1 cellular context compared by ENCODE assay signal in genomic region chr6:143098054-143098673, GRCh38.
TF ChIP-seq lines count a peak whose summit lies in the region.

No MANE protein-coding gene starts in this region.

TF ChIP-seq in GM12878, 131 proteins besides CTCF, POLR2A, EP300 and RAD21 (continued from another document and continues in another):
- TF ChIP-seq CREB1 (IDR thresholded peaks at IDR 0.05; ENCODE audit: low read depth) (peak; percentile 45; the same call in 1 of the 2 replicates), NFYA (IDR thresholded peaks at IDR 0.05; ENCODE audit: borderline replicate concordance, low read depth, low read length) (no peak), FOXK2 (IDR thresholded peaks at IDR 0.05) (no peak), HDAC6 (IDR thresholded peaks at IDR 0.05; ENCODE audit: unreplicated experiment) (no peak), ZNF207 (IDR thresholded peaks at IDR 0.05; ENCODE audit: borderline replicate concordance) (no peak), ZNF274 (IDR thresholded peaks at IDR 0.05; ENCODE audit: insufficient read depth, insufficient read length) (no peak), NBN (IDR thresholded peaks at IDR 0.05) (0 out of 2 replicates have a peak, but pooled peaks have one; percentile 24), PAX8 (IDR thresholded peaks at IDR 0.05) (no peak), RELA (IDR thresholded peaks at IDR 0.05; ENCODE audit: borderline replicate concordance, partially characterized antibody) (no peak), EED (IDR thresholded peaks at IDR 0.05; ENCODE audit: low read depth) (peak; percentile 88), TCF12 (IDR thresholded peaks at IDR 0.05; ENCODE audit: low read depth, low read length) (no peak), SRF (IDR thresholded peaks at IDR 0.05; ENCODE audit: low read depth in 2 of 2, low read length in 2 of 2) (no peak), PML (IDR thresholded peaks at IDR 0.05; ENCODE audit: low read length) (no peak), IRF4 (IDR thresholded peaks at IDR 0.05; ENCODE audit: low read depth, low read length) (0 out of 2 replicates have a peak, but pooled peaks have one; percentile 27), CUX1 (IDR thresholded peaks at IDR 0.05; ENCODE audit: insufficient replicate concordance, low read depth, low read length) (no peak), EGR1 (IDR thresholded peaks at IDR 0.05; ENCODE audit: borderline replicate concordance in 1 of 2, low read depth in 2 of 2, low read length in 2 of 2) (no peak), KDM1A (IDR thresholded peaks at IDR 0.05; ENCODE audit: borderline replicate concordance) (no peak), RAD51 (IDR thresholded peaks at IDR 0.05) (no peak), SPI1 (IDR thresholded peaks at IDR 0.05; ENCODE audit: borderline replicate concordance, insufficient read depth, low read depth, low read length) (peak; percentile 93), RELB (IDR thresholded peaks at IDR 0.05; ENCODE audit: low read depth) (peak; percentile 50; the same call in 1 of the 2 replicates), IKZF1 (conservative IDR thresholded peaks at IDR 0.05) (peak; percentile 78), MYB (IDR thresholded peaks at IDR 0.05; ENCODE audit: borderline replicate concordance, low read depth, low read length) (no peak), TAF1 (IDR thresholded peaks at IDR 0.05; ENCODE audit: borderline replicate concordance, low read depth, low read length) (no peak), NFIC (IDR thresholded peaks at IDR 0.05; ENCODE audit: low read depth, low read length) (peak; percentile 56; the same call in 1 of the 2 replicates), ESRRA (IDR thresholded peaks at IDR 0.05; ENCODE audit: low read length) (no peak), HDGF (IDR thresholded peaks at IDR 0.05) (no peak), E2F8 (IDR thresholded peaks at IDR 0.05; ENCODE audit: low read depth, partially characterized antibody) (no peak), RUNX3 (IDR thresholded peaks at IDR 0.05; ENCODE audit: low read length) (peak; percentile 51; the same call in 1 of the 2 replicates), CHD2 (IDR thresholded peaks at IDR 0.05; ENCODE audit: borderline replicate concordance, low read depth, low read length) (no peak), TARDBP (IDR thresholded peaks at IDR 0.05; ENCODE audit: borderline replicate concordance) (no peak), RFX5 (IDR thresholded peaks at IDR 0.05; ENCODE audit: low read depth, low read length) (no peak), CBX3 (IDR thresholded peaks at IDR 0.05; ENCODE audit: borderline replicate concordance, low read depth) (no peak), ZNF384 (IDR thresholded peaks at IDR 0.05; ENCODE audit: borderline replicate concordance, low read depth, low read length) (no peak)
- TF ChIP-seq, protein P1, sequence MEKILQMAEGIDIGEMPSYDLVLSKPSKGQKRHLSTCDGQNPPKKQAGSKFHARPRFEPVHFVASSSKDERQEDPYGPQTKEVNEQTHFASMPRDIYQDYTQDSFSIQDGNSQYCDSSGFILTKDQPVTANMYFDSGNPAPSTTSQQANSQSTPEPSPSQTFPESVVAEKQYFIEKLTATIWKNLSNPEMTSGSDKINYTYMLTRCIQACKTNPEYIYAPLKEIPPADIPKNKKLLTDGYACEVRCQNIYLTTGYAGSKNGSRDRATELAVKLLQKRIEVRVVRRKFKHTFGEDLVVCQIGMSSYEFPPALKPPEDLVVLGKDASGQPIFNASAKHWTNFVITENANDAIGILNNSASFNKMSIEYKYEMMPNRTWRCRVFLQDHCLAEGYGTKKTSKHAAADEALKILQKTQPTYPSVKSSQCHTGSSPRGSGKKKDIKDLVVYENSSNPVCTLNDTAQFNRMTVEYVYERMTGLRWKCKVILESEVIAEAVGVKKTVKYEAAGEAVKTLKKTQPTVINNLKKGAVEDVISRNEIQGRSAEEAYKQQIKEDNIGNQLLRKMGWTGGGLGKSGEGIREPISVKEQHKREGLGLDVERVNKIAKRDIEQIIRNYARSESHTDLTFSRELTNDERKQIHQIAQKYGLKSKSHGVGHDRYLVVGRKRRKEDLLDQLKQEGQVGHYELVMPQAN (conservative IDR thresholded peaks at IDR 0.05) = no peak
- TF ChIP-seq, protein P2, sequence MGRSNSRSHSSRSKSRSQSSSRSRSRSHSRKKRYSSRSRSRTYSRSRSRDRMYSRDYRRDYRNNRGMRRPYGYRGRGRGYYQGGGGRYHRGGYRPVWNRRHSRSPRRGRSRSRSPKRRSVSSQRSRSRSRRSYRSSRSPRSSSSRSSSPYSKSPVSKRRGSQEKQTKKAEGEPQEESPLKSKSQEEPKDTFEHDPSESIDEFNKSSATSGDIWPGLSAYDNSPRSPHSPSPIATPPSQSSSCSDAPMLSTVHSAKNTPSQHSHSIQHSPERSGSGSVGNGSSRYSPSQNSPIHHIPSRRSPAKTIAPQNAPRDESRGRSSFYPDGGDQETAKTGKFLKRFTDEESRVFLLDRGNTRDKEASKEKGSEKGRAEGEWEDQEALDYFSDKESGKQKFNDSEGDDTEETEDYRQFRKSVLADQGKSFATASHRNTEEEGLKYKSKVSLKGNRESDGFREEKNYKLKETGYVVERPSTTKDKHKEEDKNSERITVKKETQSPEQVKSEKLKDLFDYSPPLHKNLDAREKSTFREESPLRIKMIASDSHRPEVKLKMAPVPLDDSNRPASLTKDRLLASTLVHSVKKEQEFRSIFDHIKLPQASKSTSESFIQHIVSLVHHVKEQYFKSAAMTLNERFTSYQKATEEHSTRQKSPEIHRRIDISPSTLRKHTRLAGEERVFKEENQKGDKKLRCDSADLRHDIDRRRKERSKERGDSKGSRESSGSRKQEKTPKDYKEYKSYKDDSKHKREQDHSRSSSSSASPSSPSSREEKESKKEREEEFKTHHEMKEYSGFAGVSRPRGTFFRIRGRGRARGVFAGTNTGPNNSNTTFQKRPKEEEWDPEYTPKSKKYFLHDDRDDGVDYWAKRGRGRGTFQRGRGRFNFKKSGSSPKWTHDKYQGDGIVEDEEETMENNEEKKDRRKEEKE (IDR thresholded peaks at IDR 0.05) = no peak
- TF ChIP-seq, protein P3, sequence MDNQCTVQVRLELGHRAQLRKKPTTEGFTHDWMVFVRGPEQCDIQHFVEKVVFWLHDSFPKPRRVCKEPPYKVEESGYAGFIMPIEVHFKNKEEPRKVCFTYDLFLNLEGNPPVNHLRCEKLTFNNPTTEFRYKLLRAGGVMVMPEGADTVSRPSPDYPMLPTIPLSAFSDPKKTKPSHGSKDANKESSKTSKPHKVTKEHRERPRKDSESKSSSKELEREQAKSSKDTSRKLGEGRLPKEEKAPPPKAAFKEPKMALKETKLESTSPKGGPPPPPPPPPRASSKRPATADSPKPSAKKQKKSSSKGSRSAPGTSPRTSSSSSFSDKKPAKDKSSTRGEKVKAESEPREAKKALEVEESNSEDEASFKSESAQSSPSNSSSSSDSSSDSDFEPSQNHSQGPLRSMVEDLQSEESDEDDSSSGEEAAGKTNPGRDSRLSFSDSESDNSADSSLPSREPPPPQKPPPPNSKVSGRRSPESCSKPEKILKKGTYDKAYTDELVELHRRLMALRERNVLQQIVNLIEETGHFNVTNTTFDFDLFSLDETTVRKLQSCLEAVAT (IDR thresholded peaks at IDR 0.05) = no peak
- TF ChIP-seq, protein P4, sequence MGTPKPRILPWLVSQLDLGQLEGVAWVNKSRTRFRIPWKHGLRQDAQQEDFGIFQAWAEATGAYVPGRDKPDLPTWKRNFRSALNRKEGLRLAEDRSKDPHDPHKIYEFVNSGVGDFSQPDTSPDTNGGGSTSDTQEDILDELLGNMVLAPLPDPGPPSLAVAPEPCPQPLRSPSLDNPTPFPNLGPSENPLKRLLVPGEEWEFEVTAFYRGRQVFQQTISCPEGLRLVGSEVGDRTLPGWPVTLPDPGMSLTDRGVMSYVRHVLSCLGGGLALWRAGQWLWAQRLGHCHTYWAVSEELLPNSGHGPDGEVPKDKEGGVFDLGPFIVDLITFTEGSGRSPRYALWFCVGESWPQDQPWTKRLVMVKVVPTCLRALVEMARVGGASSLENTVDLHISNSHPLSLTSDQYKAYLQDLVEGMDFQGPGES (IDR thresholded peaks at IDR 0.05) = no peak
- TF ChIP-seq, protein P5, sequence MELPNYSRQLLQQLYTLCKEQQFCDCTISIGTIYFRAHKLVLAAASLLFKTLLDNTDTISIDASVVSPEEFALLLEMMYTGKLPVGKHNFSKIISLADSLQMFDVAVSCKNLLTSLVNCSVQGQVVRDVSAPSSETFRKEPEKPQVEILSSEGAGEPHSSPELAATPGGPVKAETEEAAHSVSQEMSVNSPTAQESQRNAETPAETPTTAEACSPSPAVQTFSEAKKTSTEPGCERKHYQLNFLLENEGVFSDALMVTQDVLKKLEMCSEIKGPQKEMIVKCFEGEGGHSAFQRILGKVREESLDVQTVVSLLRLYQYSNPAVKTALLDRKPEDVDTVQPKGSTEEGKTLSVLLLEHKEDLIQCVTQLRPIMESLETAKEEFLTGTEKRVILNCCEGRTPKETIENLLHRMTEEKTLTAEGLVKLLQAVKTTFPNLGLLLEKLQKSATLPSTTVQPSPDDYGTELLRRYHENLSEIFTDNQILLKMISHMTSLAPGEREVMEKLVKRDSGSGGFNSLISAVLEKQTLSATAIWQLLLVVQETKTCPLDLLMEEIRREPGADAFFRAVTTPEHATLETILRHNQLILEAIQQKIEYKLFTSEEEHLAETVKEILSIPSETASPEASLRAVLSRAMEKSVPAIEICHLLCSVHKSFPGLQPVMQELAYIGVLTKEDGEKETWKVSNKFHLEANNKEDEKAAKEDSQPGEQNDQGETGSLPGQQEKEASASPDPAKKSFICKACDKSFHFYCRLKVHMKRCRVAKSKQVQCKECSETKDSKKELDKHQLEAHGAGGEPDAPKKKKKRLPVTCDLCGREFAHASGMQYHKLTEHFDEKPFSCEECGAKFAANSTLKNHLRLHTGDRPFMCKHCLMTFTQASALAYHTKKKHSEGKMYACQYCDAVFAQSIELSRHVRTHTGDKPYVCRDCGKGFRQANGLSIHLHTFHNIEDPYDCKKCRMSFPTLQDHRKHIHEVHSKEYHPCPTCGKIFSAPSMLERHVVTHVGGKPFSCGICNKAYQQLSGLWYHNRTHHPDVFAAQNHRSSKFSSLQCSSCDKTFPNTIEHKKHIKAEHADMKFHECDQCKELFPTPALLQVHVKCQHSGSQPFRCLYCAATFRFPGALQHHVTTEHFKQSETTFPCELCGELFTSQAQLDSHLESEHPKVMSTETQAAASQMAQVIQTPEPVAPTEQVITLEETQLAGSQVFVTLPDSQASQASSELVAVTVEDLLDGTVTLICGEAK (IDR thresholded peaks at IDR 0.05; ENCODE audit: borderline replicate concordance) = no peak
